ENCODE assay signal across 32 cellular contexts in genomic region chr4:47855350-47855749, GRCh38. TPM values are rescaled to one million over a fixed set of nuclear protein-coding genes. Genes with fewer than 3 reads are reported as not detected.
DNase-seq lines count a peak whose midpoint lies in the region; ATAC-seq, FAIRE-seq and TF ChIP-seq lines count a peak whose summit lies in the region.
"Had no signal": no experiment of that assay in that cellular context is flagged by ENCODE, and none has a peak within 500 bp of the region (broad histone marks: within the 10 kb centered on the region; RNA-seq: fewer than 3 reads in every experiment).

No MANE protein-coding gene starts in this region.

- POLR2A ChIA-PET in SK-N-SH (lab: Yijun Ruan, JAX), result no interaction called here

- H3K4me3 ChIP-seq in SK-N-SH (ENCODE audit: low read depth in 2 of 2, low read length in 1 of 2) (no peak overlapping the region), fibroblast of mammary gland (ENCODE audit: control insufficient read depth, low read depth, low read length) (no peak overlapping the region), Karpas-422 (ENCODE audit: low read length) (no peak overlapping the region)
- H3K4me3 ChIP-seq: cardiac muscle cell, colonic mucosa, left lung, right lobe of liver, SJCRH30, uterus had no signal

- H3K9ac ChIP-seq in SK-N-SH, result no peak overlapping the region
- H3K9ac ChIP-seq in Karpas-422 (ENCODE audit: low read length), result no peak overlapping the region

- H3K79me2 ChIP-seq in SK-N-SH (ENCODE audit: insufficient read depth), result no peaks in the 10 kb centered on the region
- peaks cover 52% of the 10 kb centered on the region for H3K79me2 ChIP-seq in Karpas-422 (ENCODE audit: low read length)

- WGBS in SK-N-SH (ENCODE audit: low lambda C conversion rate), result 98% methylated on average over 2 of the region's 2 CpGs

- no peak for TF ChIP-seq EP300 in SK-N-SH (IDR thresholded peaks at IDR 0.05; ENCODE audit: borderline replicate concordance in 1 of 2, low read depth in 1 of 2, low read length in 1 of 2)

- no peak for DNase-seq in SK-N-SH
- peak; percentile 53 for DNase-seq in HS-5 (ENCODE audit: low read depth)
- peak; percentile 99 for DNase-seq in fibroblast of mammary gland (ENCODE audit: low read depth)
- no peak for DNase-seq in urothelium cell line (ENCODE audit: low spot score)
- DNase-seq in Karpas-422, result no peak
- no peak for DNase-seq in DMS153 treated with DMSO at 0.1 percent for 48 hours (lab: John Stamatoyannopoulos, UW; ENCODE audit: unreplicated experiment)
- DNase-seq in NCI-H774 (lab: John Stamatoyannopoulos, UW), result no peak
- DNase-seq: 8988T; activated CD4-positive, alpha-beta T cell treated with anti-CD3 and anti-CD28 coated beads, Interleukin-2, amount 50 U/mL, for 4 hours; activated CD4-positive, CD25-positive, alpha-beta regulatory T cell; activated naive CD4-positive, alpha-beta T cell treated with Interleukin-2 at 50 U/mL for 16 hours; activated T-cell treated with anti-CD3 and anti-CD28 coated beads, Interleukin-2, amount 50 U/mL, for 72 hours; amygdala; BE2C; colonic mucosa; DMS153; effector memory CD4-positive, alpha-beta T cell; erythroblast; GF-D8; hypothalamus; left lung; NCI-H1694; NCI-H2171 treated with DMSO at 0.1 percent for 48 hours; NCI-H526; right lobe of liver; SJCRH30; stimulated activated naive B cell treated with anti-CD40 and anti-IgM and Interleukin-4, amounts not matched to agents 10 μg/mL and 1 μg/mL and 100 μg/mL, for 72 hours; T-helper 1 cell had no signal

- FAIRE-seq in urothelium cell line (lab: Jason Lieb, UNC), result peak; percentile 20

- H3K27me3 ChIP-seq in SK-N-SH (ENCODE audit: insufficient read depth) (no peaks in the 10 kb centered on the region), Karpas-422 (ENCODE audit: low read length) (no peaks in the 10 kb centered on the region)
- H3K27me3 ChIP-seq: BE2C, cardiac muscle cell, colonic mucosa, left lung, right lobe of liver, SJCRH30, uterus had no signal

- H3K4me2 ChIP-seq in SK-N-SH, result no peak overlapping the region
- H3K4me2 ChIP-seq in Karpas-422 (ENCODE audit: low read depth, low read length, poor library complexity, severe bottlenecking), result no peak overlapping the region

- ATAC-seq in SK-N-SH treated with all-trans-retinoic acid at 6 μM for 48 hours, result no peak
- ATAC-seq: activated T-cell treated with anti-CD3 and anti-CD28 coated beads, Interleukin-2, amount 50 U/mL, for 72 hours; left lung; Panc1; right lobe of liver; stimulated activated naive B cell treated with anti-CD40 and anti-IgM and Interleukin-4, amounts not matched to agents 10 μg/mL and 1 μg/mL and 100 μg/mL, for 72 hours had no signal

- H3K36me3 ChIP-seq in SK-N-SH (replicated peaks in 1 of 2; ENCODE audit: control insufficient read depth in 1 of 2, insufficient read depth in 2 of 2, low read length in 1 of 2) (peaks cover 40 to 57% of the 10 kb centered on the region in 2 experiments), Karpas-422 (ENCODE audit: insufficient read depth, low read length) (peaks cover 72% of the 10 kb centered on the region)
- H3K36me3 ChIP-seq: colonic mucosa, uterus had no signal

- no peaks in the 10 kb centered on the region for H3F3A ChIP-seq in SK-N-SH (replicated peaks; ENCODE audit: insufficient read depth)

- H3K9me2 ChIP-seq in SK-N-SH, result no peaks in the 10 kb centered on the region
- H3K9me2 ChIP-seq in Karpas-422 (replicated peaks; ENCODE audit: insufficient read depth, low read length), result no peaks in the 10 kb centered on the region

- CTCF ChIA-PET in SK-N-SH (lab: Yijun Ruan, JAX), result interaction anchor here (0.7 to 2.9 kb wide), 4 partner anchors 18 to 151 kb away, joined by 3 to 9 read pairs (median 4); partner anchors contain the start of gene CORIN

- no peaks in the 10 kb centered on the region for H4K20me1 ChIP-seq in SK-N-SH (ENCODE audit: insufficient read depth)
- H4K20me1 ChIP-seq in Karpas-422 (ENCODE audit: insufficient read depth, low read depth, low read length), result no peaks in the 10 kb centered on the region

- no peak for TF ChIP-seq CTCF in SK-N-SH (IDR thresholded peaks at IDR 0.05)
- TF ChIP-seq CTCF in fibroblast of mammary gland (conservative IDR thresholded peaks at IDR 0.05; ENCODE audit: control insufficient read depth, insufficient read depth, low read depth, low read length), result no peak

- H2AFZ ChIP-seq in SK-N-SH (ENCODE audit: low read depth) (no peak overlapping the region), Karpas-422 (ENCODE audit: low read length) (no peak overlapping the region)

- H3K4me1 ChIP-seq in SK-N-SH (ENCODE audit: control insufficient read depth in 1 of 2, insufficient read depth in 2 of 2, low read depth in 1 of 2, low read length in 1 of 2) (peaks cover 0 to 4% of the 10 kb centered on the region in 2 experiments; a peak in 1 of 4 replicates), Karpas-422 (ENCODE audit: low read length) (peaks cover 40% of the 10 kb centered on the region)
- H3K4me1 ChIP-seq: BE2C, colonic mucosa, left lung, right lobe of liver, SJCRH30 had no signal

- no peaks in the 10 kb centered on the region for H3K9me3 ChIP-seq in SK-N-SH
- no peaks in the 10 kb centered on the region for H3K9me3 ChIP-seq in Karpas-422 (ENCODE audit: low read length)
- H3K9me3 ChIP-seq: BE2C, colonic mucosa, left lung, right lobe of liver, SJCRH30, uterus had no signal

- TF ChIP-seq RAD21 in SK-N-SH (IDR thresholded peaks at IDR 0.05; ENCODE audit: low read length), result no peak

- H3K27ac ChIP-seq in SK-N-SH (ENCODE audit: low read depth in 2 of 2, low read length in 1 of 2), result no peak overlapping the region
- no peak overlapping the region for H3K27ac ChIP-seq in Karpas-422 (ENCODE audit: low read length)
- H3K27ac ChIP-seq: cardiac muscle cell, colonic mucosa, left lung, right lobe of liver, SJCRH30, uterus had no signal

TF ChIP-seq in SK-N-SH, 30 proteins besides CTCF, POLR2A, EP300 and RAD21:
- TF ChIP-seq SIN3A (IDR thresholded peaks at IDR 0.05; ENCODE audit: borderline replicate concordance, low read depth, low read length), result no peak
- peak; percentile 12; the same call in 1 of the 2 replicates for TF ChIP-seq TCF12 (IDR thresholded peaks at IDR 0.05)

TF ChIP-seq in SK-N-SH treated with all-trans-retinoic acid at 6 μM for 48 hours, 23 proteins besides CTCF, POLR2A, EP300 and RAD21:
- TF ChIP-seq BACH2 (CRISPR knock-in tag; IDR thresholded peaks at IDR 0.05; ENCODE audit: borderline replicate concordance), result no peak
- TF ChIP-seq CSDC2 (CRISPR knock-in tag; IDR thresholded peaks at IDR 0.05), result no peak
- TF ChIP-seq CREB5 (CRISPR knock-in tag; IDR thresholded peaks at IDR 0.05; ENCODE audit: low read depth), result no peak
- TF ChIP-seq, protein P1, sequence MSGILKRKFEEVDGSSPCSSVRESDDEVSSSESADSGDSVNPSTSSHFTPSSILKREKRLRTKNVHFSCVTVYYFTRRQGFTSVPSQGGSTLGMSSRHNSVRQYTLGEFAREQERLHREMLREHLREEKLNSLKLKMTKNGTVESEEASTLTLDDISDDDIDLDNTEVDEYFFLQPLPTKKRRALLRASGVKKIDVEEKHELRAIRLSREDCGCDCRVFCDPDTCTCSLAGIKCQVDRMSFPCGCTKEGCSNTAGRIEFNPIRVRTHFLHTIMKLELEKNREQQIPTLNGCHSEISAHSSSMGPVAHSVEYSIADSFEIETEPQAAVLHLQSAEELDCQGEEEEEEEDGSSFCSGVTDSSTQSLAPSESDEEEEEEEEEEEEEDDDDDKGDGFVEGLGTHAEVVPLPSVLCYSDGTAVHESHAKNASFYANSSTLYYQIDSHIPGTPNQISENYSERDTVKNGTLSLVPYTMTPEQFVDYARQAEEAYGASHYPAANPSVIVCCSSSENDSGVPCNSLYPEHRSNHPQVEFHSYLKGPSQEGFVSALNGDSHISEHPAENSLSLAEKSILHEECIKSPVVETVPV (CRISPR knock-in tag; IDR thresholded peaks at IDR 0.05), result no peak
- TF ChIP-seq RARB (CRISPR knock-in tag; IDR thresholded peaks at IDR 0.05), result no peak
- no peak for TF ChIP-seq ISL1 (CRISPR knock-in tag; IDR thresholded peaks at IDR 0.05)
- TF ChIP-seq PPARA (CRISPR knock-in tag; IDR thresholded peaks at IDR 0.05; ENCODE audit: borderline replicate concordance), result no peak
- no peak for TF ChIP-seq TCF4 (CRISPR knock-in tag; IDR thresholded peaks at IDR 0.05; ENCODE audit: borderline replicate concordance)
- TF ChIP-seq ZNF8 (CRISPR knock-in tag; IDR thresholded peaks at IDR 0.05), result no peak
- TF ChIP-seq TOX (CRISPR knock-in tag; IDR thresholded peaks at IDR 0.05; ENCODE audit: borderline replicate concordance), result no peak
- no peak for TF ChIP-seq GLIS3 (CRISPR knock-in tag; IDR thresholded peaks at IDR 0.05)
- TF ChIP-seq ZNF565 (CRISPR knock-in tag; conservative IDR thresholded peaks at IDR 0.05; ENCODE audit: low read depth), result no peak
- no peak for TF ChIP-seq ARNTL (CRISPR knock-in tag; IDR thresholded peaks at IDR 0.05; ENCODE audit: borderline replicate concordance, low read depth)
- no peak for TF ChIP-seq ZFP30 (CRISPR knock-in tag; IDR thresholded peaks at IDR 0.05)
- TF ChIP-seq ZNF70 (CRISPR knock-in tag; IDR thresholded peaks at IDR 0.05), result no peak
- no peak for TF ChIP-seq OSR1 (CRISPR knock-in tag; IDR thresholded peaks at IDR 0.05)
- no peak for TF ChIP-seq ZFP3 (CRISPR knock-in tag; IDR thresholded peaks at IDR 0.05)

RNA-seq across cellular contexts. Expression of gene CORIN, which starts 17.5 kb away (rescaled TPM):
- polyA plus RNA-seq in SK-N-SH (2012; rRNA removed), result 0.76 and 1.1 TPM in 2 replicates
- 0.87 and 0.89 TPM in 2 replicates for polyA plus RNA-seq in SK-N-SH (2012; cell fraction: cytosol; rRNA removed)
- 0.47 and 0.93 TPM in 2 replicates for polyA plus RNA-seq in SK-N-SH (2012; cell fraction: nucleus; rRNA removed)
- 1.9 and 2.8 TPM in 2 replicates for total RNA-seq in Karpas-422 (2014; rRNA removed; shearing (Covaris generic); ENCODE audit: low replicate concordance)

RNA-seq across cellular contexts. Expression of gene NFXL1, which starts 59.0 kb away (rescaled TPM):
- polyA plus RNA-seq in SK-N-SH (2012; rRNA removed), result 9.0 and 12.5 TPM in 2 replicates
- polyA plus RNA-seq in SK-N-SH (2012; cell fraction: cytosol; rRNA removed), result 8.7 and 9.3 TPM in 2 replicates
- polyA plus RNA-seq in SK-N-SH (2012; cell fraction: nucleus; rRNA removed), result 16.5 and 31.1 TPM in 2 replicates
- total RNA-seq in Karpas-422 (2014; rRNA removed; shearing (Covaris generic); ENCODE audit: low replicate concordance), result 30.7 and 41.1 TPM in 2 replicates

Comparison
In these comparisons a context has a peak if more than half of its experiments do, and no peak if none do; other contexts are left out.
1. DNase-seq: peak in HS-5 (single experiment) and fibroblast of mammary gland (single experiment); none in SK-N-SH (single experiment), urothelium cell line (single experiment), Karpas-422 (single experiment), DMS153 treated with DMSO at 0.1 percent for 48 hours (single experiment) and NCI-H774 (single experiment).